Comparison of ENCODE assay signal across 1 cellular context in the genomic region with DNA sequence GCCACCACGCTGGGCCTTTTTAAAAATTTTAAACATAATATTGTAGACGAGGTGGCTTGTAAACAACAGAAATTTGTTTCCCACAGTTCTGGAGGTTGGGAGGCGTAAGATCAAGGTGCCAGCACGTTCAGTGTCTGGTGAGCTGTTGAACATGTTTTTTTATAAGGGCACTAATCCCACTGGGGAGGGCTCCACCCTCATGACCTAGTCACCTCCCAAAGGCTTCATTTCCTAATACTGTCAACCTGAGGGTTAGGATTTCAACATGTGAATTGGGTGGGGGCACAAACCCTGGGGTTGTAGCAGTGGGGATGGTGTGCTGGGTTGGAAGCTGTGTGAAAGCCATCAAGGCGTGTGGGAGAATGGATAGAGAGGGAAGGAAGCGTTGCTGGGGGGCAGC.
TF ChIP-seq lines count a peak whose summit lies in the region.

No MANE protein-coding gene starts in this region.

TF ChIP-seq in IMR-90, 13 proteins besides CTCF, POLR2A, EP300 and RAD21:
- no peak for TF ChIP-seq MXI1 (IDR thresholded peaks at IDR 0.05; ENCODE audit: borderline replicate concordance, low read depth, low read length)
- TF ChIP-seq MAFK (IDR thresholded peaks at IDR 0.05; ENCODE audit: low read depth, low read length) = no peak
